Comparison of ENCODE assay signal across 8 cellular contexts in the genomic region with DNA sequence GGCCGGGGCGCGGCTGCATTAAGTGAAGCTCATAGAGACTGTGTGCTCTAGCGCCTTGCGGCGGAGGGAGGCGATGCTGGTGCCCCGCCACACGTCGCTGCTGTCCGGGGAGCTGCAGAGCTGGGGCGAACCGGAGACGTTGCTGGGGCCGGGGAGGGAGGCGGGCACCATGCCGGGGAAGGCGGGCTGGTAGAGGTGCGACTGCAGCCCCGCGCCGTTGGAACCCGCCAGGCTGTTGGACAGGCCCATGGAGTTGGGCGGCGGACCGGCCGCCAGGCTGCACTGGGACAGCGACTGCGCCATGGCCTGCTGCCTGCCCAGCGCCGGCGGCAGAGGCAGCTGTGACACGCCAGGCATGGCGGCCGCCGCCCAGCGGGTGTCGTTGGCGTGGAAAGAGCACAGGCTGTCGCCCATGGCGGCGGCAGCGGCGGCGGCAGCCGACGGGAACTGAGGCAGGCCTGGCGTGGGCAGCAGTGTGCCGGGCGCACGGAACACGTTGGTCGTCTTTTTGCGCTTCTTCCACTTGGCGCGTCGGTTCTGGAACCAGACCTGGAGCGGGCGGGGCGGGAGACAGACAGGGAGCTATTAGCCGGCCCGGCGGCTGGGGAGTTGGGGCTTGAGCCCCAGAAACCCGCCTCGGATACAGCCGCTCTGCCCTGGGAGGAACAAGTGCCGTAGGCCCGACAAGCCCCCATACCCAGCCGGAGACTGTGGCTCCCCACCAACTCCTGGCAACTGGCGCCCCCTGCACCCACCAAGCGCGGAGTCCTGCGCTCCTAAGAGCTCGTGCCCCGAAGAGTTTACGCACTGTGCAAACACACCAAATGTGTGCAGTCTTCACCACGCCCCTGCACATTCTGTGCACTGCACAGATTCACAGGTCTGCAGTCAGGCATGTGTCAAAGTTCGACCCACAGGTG. TPM values are rescaled to one million over a fixed set of nuclear protein-coding genes. Genes with fewer than 3 reads are reported as not detected.
DNase-seq lines count a peak whose midpoint lies in the region; ATAC-seq and TF ChIP-seq lines count a peak whose summit lies in the region.

No MANE protein-coding gene starts in this region.

- H3K9ac ChIP-seq in BLaER1 (no peak overlapping the region), trophoblast cell (ENCODE audit: low read length) (no peak overlapping the region)

- H2BK12ac ChIP-seq in trophoblast cell (ENCODE audit: low read length) = no peak overlapping the region

- no peak overlapping the region for H3K14ac ChIP-seq in trophoblast cell (ENCODE audit: low read length)

- H3K4ac ChIP-seq in trophoblast cell (ENCODE audit: low read depth, low read length) = no peak overlapping the region

- no peak overlapping the region for H2AK5ac ChIP-seq in trophoblast cell (ENCODE audit: low read length)

- ATAC-seq in GM18511 (IDR thresholded peaks at IDR 0.05; ENCODE audit: unreplicated experiment) = peak; percentile 82
- peak; percentile 88 for ATAC-seq in HG02884 (IDR thresholded peaks at IDR 0.05; ENCODE audit: unreplicated experiment)

- H3K79me2 ChIP-seq in trophoblast cell (ENCODE audit: control insufficient read depth, insufficient read depth, low read length, poor library complexity) = no peaks in the 10 kb centered on the region

- H3K9me3 ChIP-seq in BLaER1 (peaks cover 58% of the 10 kb centered on the region), trophoblast cell (ENCODE audit: insufficient read depth, low read depth, low read length) (peaks cover 12% of the 10 kb centered on the region)

- no peak overlapping the region for H3K18ac ChIP-seq in trophoblast cell (ENCODE audit: low read length)

- H3K36me3 ChIP-seq in BLaER1 (no peaks in the 10 kb centered on the region), trophoblast cell (ENCODE audit: control insufficient read depth in 1 of 2, insufficient read depth in 2 of 2, low read length in 2 of 2) (no peaks in the 10 kb centered on the region)

- H3K27ac ChIP-seq in BLaER1 (no peak overlapping the region), trophoblast cell (ENCODE audit: low read depth, low read length) (no peak overlapping the region)

- TF ChIP-seq CTCF in WI38 (IDR thresholded peaks at IDR 0.05; ENCODE audit: low read depth, low read length) (no peak), foreskin fibroblast (IDR thresholded peaks at IDR 0.05; ENCODE audit: low read depth, low read length) (no peak)

- peak overlapping the region; percentile 72 for H3K4me2 ChIP-seq in BLaER1
- peak overlapping the region; percentile 65 for H3K4me2 ChIP-seq in trophoblast cell (ENCODE audit: low read length)

- no CpG with 5 or more reads among the region's 78 CpGs for WGBS in trophoblast cell (ENCODE audit: extremely low coverage, insufficient coverage, insufficient read length)

- H2BK5ac ChIP-seq in trophoblast cell (ENCODE audit: low read depth, low read length, poor library complexity) = no peak overlapping the region

- peak overlapping the region; percentile 59 for H3K4me3 ChIP-seq in BLaER1
- peak overlapping the region; percentile 50 for H3K4me3 ChIP-seq in WI38 (ENCODE audit: low read depth, low read length)
- H3K4me3 ChIP-seq in foreskin fibroblast (ENCODE audit: low read depth in 1 of 2, low read length in 2 of 2) = peak overlapping the region; percentile 31 to 32
- H3K4me3 ChIP-seq in trophoblast cell (ENCODE audit: low read depth, low read length) = peak overlapping the region; percentile 58

- no peak overlapping the region for H3K23ac ChIP-seq in trophoblast cell (ENCODE audit: low read length)

- peaks cover 36% of the 10 kb centered on the region for H4K20me1 ChIP-seq in BLaER1

- DNase-seq in NCI-H1694 (lab: John Stamatoyannopoulos, UW) (peak; percentile 37), foreskin fibroblast (peak; percentile 22 to 57), trophoblast cell (peak; percentile 61 to 71), HuH-7 (ENCODE audit: low spot score) (no peak)

- H4K91ac ChIP-seq in trophoblast cell (ENCODE audit: low read depth, low read length) = no peak overlapping the region

- peaks cover 90% of the 10 kb centered on the region for H3K27me3 ChIP-seq in BLaER1
- peaks cover 55% of the 10 kb centered on the region for H3K27me3 ChIP-seq in trophoblast cell (ENCODE audit: insufficient read depth, low read length)

- H4K8ac ChIP-seq in trophoblast cell (ENCODE audit: low read depth, low read length) = no peak overlapping the region

- H3K79me1 ChIP-seq in trophoblast cell (ENCODE audit: low read length) = no peaks in the 10 kb centered on the region

- peaks cover 8% of the 10 kb centered on the region; the same call in 1 of the 2 replicates for H3K4me1 ChIP-seq in BLaER1
- H3K4me1 ChIP-seq in trophoblast cell (ENCODE audit: control insufficient read depth in 1 of 2, insufficient read depth in 2 of 2, low read length in 2 of 2) = peaks cover 11 to 12% of the 10 kb centered on the region in 2 experiments

- no peak overlapping the region for H4K12ac ChIP-seq in trophoblast cell (ENCODE audit: low read depth, low read length)

- peak overlapping the region; percentile 23 for H2AFZ ChIP-seq in trophoblast cell (ENCODE audit: insufficient read depth, low read length, poor library complexity)

- H2BK120ac ChIP-seq in trophoblast cell (ENCODE audit: insufficient read depth, low read length, poor library complexity) = no peak overlapping the region

RNA-seq across cellular contexts. Expression of a gene that starts 8.0 kb away (rescaled TPM):
- 0.03 TPM in 2 replicates for polyA plus RNA-seq in trophoblast cell (2013)
